3 cellular contexts compared by ENCODE assay signal in genomic region chr4:147250062-147250461, GRCh38.
"Had no signal": no experiment of that assay in that cellular context is flagged by ENCODE, and none has a peak within 500 bp of the region (broad histone marks: within the 10 kb centered on the region; RNA-seq: fewer than 3 reads in every experiment).

No MANE protein-coding gene starts in this region.

- H3K4me3 ChIP-seq: GM12878 had no signal

- ATAC-seq: GM12878 had no signal

- DNase-seq: GDM1, GF-D8 had no signal
